In genomic region chr20:21099653-21100589, GRCh38 we compare ENCODE assay signal across 8 cellular contexts. TPM values are rescaled to one million over a fixed set of nuclear protein-coding genes. Genes with fewer than 3 reads are reported as not detected.
DNase-seq lines count a peak whose midpoint lies in the region; ATAC-seq and TF ChIP-seq lines count a peak whose summit lies in the region.

No MANE protein-coding gene starts in this region.

- POLR2A ChIA-PET in activated naive CD8-positive, alpha-beta T cell treated with anti-CD3 and anti-CD28 coated beads, Interleukin-2, amount 10 ng/mL, durations not matched to agents 7 days and 5 days (lab: Charles Lee), result interaction anchor here (3.9 kb wide), 1 partner anchor 26 kb away, joined by 19 read pairs; the partner anchor contains the start of gene KIZ

- peaks cover 38% of the 10 kb centered on the region for H3K4me1 Mint-ChIP-seq in activated naive CD8-positive, alpha-beta T cell treated with anti-CD3 and anti-CD28 coated beads, Interleukin-2, amount 10 ng/mL, durations not matched to agents 7 days and 5 days

- no peak for TF ChIP-seq CTCF in GM13977 (IDR thresholded peaks at IDR 0.05; ENCODE audit: extremely low read depth, insufficient read depth, missing control alignments)

- no peaks in the 10 kb centered on the region for H3K36me3 Mint-ChIP-seq in activated naive CD8-positive, alpha-beta T cell treated with anti-CD3 and anti-CD28 coated beads, Interleukin-2, amount 10 ng/mL, durations not matched to agents 7 days and 5 days

- no peaks in the 10 kb centered on the region for H3K9me3 ChIP-seq in iPS-18c (ENCODE audit: control insufficient read depth, insufficient read depth, low read length)

- H3K27ac Mint-ChIP-seq in activated naive CD8-positive, alpha-beta T cell treated with anti-CD3 and anti-CD28 coated beads, Interleukin-2, amount 10 ng/mL, durations not matched to agents 7 days and 5 days, result peak overlapping the region; percentile 90

- in situ Hi-C loops in GM13977 (cut with MboI; ENCODE audit: low pct_unique_long_range_greater_than_20kb, low sequenced_read_pairs, unreplicated experiment), result loop anchor here (25.0 kb wide), 5 partner anchors 287 to 1462 kb away; partner anchors contain the start of genes INSM1, NKX2-2, NKX2-4 and PAX1

- peak overlapping the region; percentile 83 for H3K4me3 Mint-ChIP-seq in activated naive CD8-positive, alpha-beta T cell treated with anti-CD3 and anti-CD28 coated beads, Interleukin-2, amount 10 ng/mL, durations not matched to agents 7 days and 5 days

- DNase-seq in GM13977 (ENCODE audit: low spot score), result peak; percentile 64
- peak; percentile 86 to 92 for DNase-seq in NOMO-1 (lab: John Stamatoyannopoulos, UW; ENCODE audit: unreplicated experiment in 2 of 2)
- peak; percentile 71 for DNase-seq in activated naive CD8-positive, alpha-beta T cell treated with anti-CD3 and anti-CD28 coated beads, Interleukin-2, amount 10 ng/mL, durations not matched to agents 7 days and 5 days
- DNase-seq in stimulated activated CD8-positive, alpha-beta memory T cell treated with anti-CD3 and anti-CD28 coated beads, Interleukin-12 subunit alpha, Interleukin-12 subunit beta, amount 100 ng/mL, for 4 hours (ENCODE audit: low read depth), result peak; percentile 8
- no peak for DNase-seq in SHP77 treated with DMSO at 0.1 percent for 48 hours (lab: John Stamatoyannopoulos, UW)

- peak overlapping the region; percentile 32 for H3K4me3 ChIP-seq in iPS-18c (ENCODE audit: insufficient read depth, low read depth, low read length)

- ATAC-seq in HG02884 (IDR thresholded peaks at IDR 0.05; ENCODE audit: unreplicated experiment), result peak; percentile 44
- ATAC-seq in activated naive CD8-positive, alpha-beta T cell treated with anti-CD3 and anti-CD28 coated beads, Interleukin-2, amount 10 ng/mL, durations not matched to agents 7 days and 5 days (ENCODE audit: low read depth), result peak; percentile 60
- ATAC-seq in HG03565 (IDR thresholded peaks at IDR 0.05; ENCODE audit: unreplicated experiment), result no peak

- no peaks in the 10 kb centered on the region for H3K9me3 Mint-ChIP-seq in activated naive CD8-positive, alpha-beta T cell treated with anti-CD3 and anti-CD28 coated beads, Interleukin-2, amount 10 ng/mL, durations not matched to agents 7 days and 5 days

- H3K27me3 Mint-ChIP-seq in activated naive CD8-positive, alpha-beta T cell treated with anti-CD3 and anti-CD28 coated beads, Interleukin-2, amount 10 ng/mL, durations not matched to agents 7 days and 5 days, result peaks cover 70% of the 10 kb centered on the region

RNA-seq across cellular contexts. Expression of gene LINC00237, which starts 6.2 kb away (rescaled TPM):
- total RNA-seq in activated naive CD8-positive, alpha-beta T cell treated with anti-CD3 and anti-CD28 coated beads, Interleukin-2, amount 10 ng/mL, durations not matched to agents 7 days and 5 days, result under 1 TPM in 1 of 2 experiments, not detected in 1; 0.33 TPM

RNA-seq across cellular contexts. Expression of gene KIZ, which starts 26.0 kb away (rescaled TPM):
- 10 to 100 TPM; 33.4 to 36.6 TPM for total RNA-seq in activated naive CD8-positive, alpha-beta T cell treated with anti-CD3 and anti-CD28 coated beads, Interleukin-2, amount 10 ng/mL, durations not matched to agents 7 days and 5 days
